In the genomic region with DNA sequence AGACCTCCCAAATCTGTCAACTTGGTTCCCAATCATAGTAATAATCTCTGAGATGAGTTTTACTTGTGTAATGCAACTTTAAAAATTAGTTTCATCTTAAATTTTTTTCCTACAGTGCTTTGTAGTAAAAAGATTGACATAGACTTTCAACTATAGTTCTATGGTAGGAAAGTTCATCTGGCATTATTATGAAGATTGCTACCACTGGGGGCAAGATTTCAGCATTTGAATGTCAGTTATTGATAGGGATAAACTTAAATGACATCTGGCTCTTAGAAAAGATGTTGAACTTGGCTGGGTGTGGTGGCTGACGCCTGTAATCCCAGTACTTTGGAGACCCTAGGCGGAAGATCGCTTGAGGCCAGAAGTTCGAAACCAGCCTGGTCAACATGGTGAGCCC, we compare ENCODE assay signal across 1 cellular context.
TF ChIP-seq lines count a peak whose summit lies in the region.

No MANE protein-coding gene starts in this region.

TF ChIP-seq in GM23338, 12 proteins besides CTCF, POLR2A, EP300 and RAD21:
- no peak for TF ChIP-seq CREB1 (CRISPR knock-in tag; IDR thresholded peaks at IDR 0.05; ENCODE audit: low read depth)
- TF ChIP-seq NANOG (IDR thresholded peaks at IDR 0.05; ENCODE audit: borderline replicate concordance), result no peak
- TF ChIP-seq, protein P1, sequence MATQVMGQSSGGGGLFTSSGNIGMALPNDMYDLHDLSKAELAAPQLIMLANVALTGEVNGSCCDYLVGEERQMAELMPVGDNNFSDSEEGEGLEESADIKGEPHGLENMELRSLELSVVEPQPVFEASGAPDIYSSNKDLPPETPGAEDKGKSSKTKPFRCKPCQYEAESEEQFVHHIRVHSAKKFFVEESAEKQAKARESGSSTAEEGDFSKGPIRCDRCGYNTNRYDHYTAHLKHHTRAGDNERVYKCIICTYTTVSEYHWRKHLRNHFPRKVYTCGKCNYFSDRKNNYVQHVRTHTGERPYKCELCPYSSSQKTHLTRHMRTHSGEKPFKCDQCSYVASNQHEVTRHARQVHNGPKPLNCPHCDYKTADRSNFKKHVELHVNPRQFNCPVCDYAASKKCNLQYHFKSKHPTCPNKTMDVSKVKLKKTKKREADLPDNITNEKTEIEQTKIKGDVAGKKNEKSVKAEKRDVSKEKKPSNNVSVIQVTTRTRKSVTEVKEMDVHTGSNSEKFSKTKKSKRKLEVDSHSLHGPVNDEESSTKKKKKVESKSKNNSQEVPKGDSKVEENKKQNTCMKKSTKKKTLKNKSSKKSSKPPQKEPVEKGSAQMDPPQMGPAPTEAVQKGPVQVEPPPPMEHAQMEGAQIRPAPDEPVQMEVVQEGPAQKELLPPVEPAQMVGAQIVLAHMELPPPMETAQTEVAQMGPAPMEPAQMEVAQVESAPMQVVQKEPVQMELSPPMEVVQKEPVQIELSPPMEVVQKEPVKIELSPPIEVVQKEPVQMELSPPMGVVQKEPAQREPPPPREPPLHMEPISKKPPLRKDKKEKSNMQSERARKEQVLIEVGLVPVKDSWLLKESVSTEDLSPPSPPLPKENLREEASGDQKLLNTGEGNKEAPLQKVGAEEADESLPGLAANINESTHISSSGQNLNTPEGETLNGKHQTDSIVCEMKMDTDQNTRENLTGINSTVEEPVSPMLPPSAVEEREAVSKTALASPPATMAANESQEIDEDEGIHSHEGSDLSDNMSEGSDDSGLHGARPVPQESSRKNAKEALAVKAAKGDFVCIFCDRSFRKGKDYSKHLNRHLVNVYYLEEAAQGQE (IDR thresholded peaks at IDR 0.05; ENCODE audit: unreplicated experiment), result no peak
- TF ChIP-seq EZH2 (IDR thresholded peaks at IDR 0.05; ENCODE audit: low read depth, unreplicated experiment), result no peak
